In the genomic region with DNA sequence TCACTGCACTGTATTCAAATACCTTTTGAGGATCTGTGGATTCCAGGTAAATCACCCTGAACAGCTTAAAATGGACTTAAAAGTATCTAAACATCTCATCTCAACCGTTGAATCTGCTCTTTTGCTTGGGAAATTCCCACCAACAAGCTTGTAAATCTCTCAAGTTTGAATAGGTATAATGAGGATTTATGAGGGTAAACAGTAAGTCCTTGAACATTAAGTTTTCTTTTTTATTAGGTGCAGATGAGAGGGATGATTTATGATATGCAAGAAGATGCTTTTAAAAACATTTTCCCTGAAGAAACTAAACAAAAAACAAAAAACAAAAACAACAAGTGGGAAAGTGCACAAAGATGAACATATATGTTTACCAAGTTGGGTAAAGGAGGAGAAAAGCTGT, we compare ENCODE assay signal across 18 cellular contexts.
"Had no signal": no experiment of that assay in that cellular context is flagged by ENCODE, and none has a peak within 500 bp of the region (broad histone marks: within the 10 kb centered on the region; RNA-seq: fewer than 3 reads in every experiment).

No MANE protein-coding gene starts in this region.

- H3K9me3 Mint-ChIP-seq: activated naive CD8-positive, alpha-beta T cell treated with anti-CD3 and anti-CD28 coated beads, Interleukin-2, amount 10 ng/mL, durations not matched to agents 7 days and 5 days; central memory CD8-positive, alpha-beta T cell; nephron; type B pancreatic cell had no signal

- H3K4me1 Mint-ChIP-seq: activated CD4-positive, alpha-beta memory T cell treated with anti-CD3 and anti-CD28 coated beads, Interleukin-2, amount 10 ng/mL, durations not matched to agents 7 days and 5 days; activated naive CD8-positive, alpha-beta T cell treated with anti-CD3 and anti-CD28 coated beads, Interleukin-2, amount 10 ng/mL, durations not matched to agents 7 days and 5 days; central memory CD8-positive, alpha-beta T cell; nephron had no signal

- DNase-seq: activated CD4-positive, alpha-beta memory T cell treated with anti-CD3 and anti-CD28 coated beads, Interleukin-2, amount 10 ng/mL, durations not matched to agents 7 days and 5 days; activated CD4-positive, alpha-beta T cell treated with anti-CD3 and anti-CD28 coated beads for 48 hours; activated CD4-positive, CD25-positive, alpha-beta regulatory T cell; activated effector memory CD4-positive, alpha-beta T cell treated with Interleukin-2 at 50 U/mL for 16 hours; activated naive CD4-positive, alpha-beta T cell treated with anti-CD3 and anti-CD28 coated beads for 36 hours; activated naive CD8-positive, alpha-beta T cell treated with anti-CD3 and anti-CD28 coated beads, Interleukin-2, amount 10 ng/mL, durations not matched to agents 7 days and 5 days; activated T-cell treated with anti-CD3 and anti-CD28 coated beads, Interleukin-2, amount 50 U/mL, for 72 hours; amniotic stem cell; effector memory CD8-positive, alpha-beta T cell; gastrocnemius medialis; hypothalamus; midbrain; ovary; stimulated activated CD4-positive, alpha-beta T cell treated with anti-CD3 and anti-CD28 coated beads, Interleukin-4, amount 100 ng/mL, for 1 hour; stimulated activated naive CD4-positive, alpha-beta T cell had no signal

- H3K27me3 Mint-ChIP-seq: activated CD4-positive, alpha-beta memory T cell treated with anti-CD3 and anti-CD28 coated beads, Interleukin-2, amount 10 ng/mL, durations not matched to agents 7 days and 5 days; activated naive CD8-positive, alpha-beta T cell treated with anti-CD3 and anti-CD28 coated beads, Interleukin-2, amount 10 ng/mL, durations not matched to agents 7 days and 5 days; central memory CD8-positive, alpha-beta T cell; effector memory CD8-positive, alpha-beta T cell; type B pancreatic cell had no signal

- H3K36me3 Mint-ChIP-seq: activated naive CD8-positive, alpha-beta T cell treated with anti-CD3 and anti-CD28 coated beads, Interleukin-2, amount 10 ng/mL, durations not matched to agents 7 days and 5 days; type B pancreatic cell had no signal

- ATAC-seq: activated T-cell treated with anti-CD3 and anti-CD28 coated beads, Interleukin-2, amount 50 U/mL, for 72 hours; effector memory CD8-positive, alpha-beta T cell; gastrocnemius medialis had no signal

- H3K4me3 Mint-ChIP-seq: activated CD4-positive, alpha-beta memory T cell treated with anti-CD3 and anti-CD28 coated beads, Interleukin-2, amount 10 ng/mL, durations not matched to agents 7 days and 5 days; activated naive CD4-positive, alpha-beta T cell treated with anti-CD3 and anti-CD28 coated beads for 36 hours; activated naive CD8-positive, alpha-beta T cell treated with anti-CD3 and anti-CD28 coated beads, Interleukin-2, amount 10 ng/mL, durations not matched to agents 7 days and 5 days; activated T-cell treated with anti-CD3 and anti-CD28 coated beads, Interleukin-2, amount 50 U/mL, for 72 hours; central memory CD8-positive, alpha-beta T cell; effector memory CD8-positive, alpha-beta T cell; nephron; type B pancreatic cell had no signal

- H3K27ac Mint-ChIP-seq: activated CD4-positive, alpha-beta memory T cell treated with anti-CD3 and anti-CD28 coated beads, Interleukin-2, amount 10 ng/mL, durations not matched to agents 7 days and 5 days; activated naive CD4-positive, alpha-beta T cell treated with anti-CD3 and anti-CD28 coated beads for 36 hours; activated naive CD8-positive, alpha-beta T cell treated with anti-CD3 and anti-CD28 coated beads, Interleukin-2, amount 10 ng/mL, durations not matched to agents 7 days and 5 days; activated T-cell treated with anti-CD3 and anti-CD28 coated beads, Interleukin-2, amount 50 U/mL, for 72 hours; effector memory CD8-positive, alpha-beta T cell; nephron; type B pancreatic cell had no signal
